In genomic region chr16:70422543-70422942, GRCh38 we compare ENCODE assay signal across 24 cellular contexts. TPM values are rescaled to one million over a fixed set of nuclear protein-coding genes. Genes with fewer than 3 reads are reported as not detected.
DNase-seq lines count a peak whose midpoint lies in the region; ATAC-seq, FAIRE-seq and TF ChIP-seq lines count a peak whose summit lies in the region.
"Had no signal": no experiment of that assay in that cellular context is flagged by ENCODE, and none has a peak within 500 bp of the region (broad histone marks: within the 10 kb centered on the region; RNA-seq: fewer than 3 reads in every experiment).

No MANE protein-coding gene starts in this region.

- H3K27me3 Mint-ChIP-seq in activated CD4-positive, alpha-beta T cell treated with anti-CD3 and anti-CD28 coated beads, Interleukin-2, amount 10 ng/mL, durations not matched to agents 24 days and 14 days: no peaks in the 10 kb centered on the region
- no peaks in the 10 kb centered on the region for H3K27me3 Mint-ChIP-seq in astrocyte (ENCODE audit: low read depth, unreplicated experiment)
- H3K27me3 Mint-ChIP-seq in naive thymus-derived CD4-positive, alpha-beta T cell: no peaks in the 10 kb centered on the region
- H3K27me3 Mint-ChIP-seq: activated CD8-positive, alpha-beta memory T cell treated with anti-CD3 and anti-CD28 coated beads, Interleukin-2, amount 10 ng/mL, durations not matched to agents 7 days and 5 days; B cell had no signal

- peaks cover 5% of the 10 kb centered on the region for H3K36me3 ChIP-seq in astrocyte (ENCODE audit: insufficient read depth, low read length)
- peaks cover 0 to 5% (median 0%) of the 10 kb centered on the region in 3 experiments for H3K36me3 ChIP-seq in naive thymus-derived CD4-positive, alpha-beta T cell (ENCODE audit: control insufficient read depth in 2 of 3, insufficient read depth in 3 of 3, low read length in 3 of 3)
- no peaks in the 10 kb centered on the region for H3K36me3 ChIP-seq in upper lobe of left lung
- H3K36me3 ChIP-seq: ovary, right lobe of liver had no signal

- peaks cover 89% of the 10 kb centered on the region for H3K79me2 ChIP-seq in astrocyte (ENCODE audit: insufficient read depth, low read length)

- no peak for ATAC-seq in naive thymus-derived CD4-positive, alpha-beta T cell
- ATAC-seq in upper lobe of left lung (ENCODE audit: low FRiP score in 2 of 2): no peak
- ATAC-seq: activated CD8-positive, alpha-beta memory T cell treated with anti-CD3 and anti-CD28 coated beads, Interleukin-2, amount 10 ng/mL, durations not matched to agents 7 days and 5 days; GM12878; stimulated activated naive CD8-positive, alpha-beta T cell treated with anti-CD3 and anti-CD28 coated beads, Interleukin-15, Interleukin-2, amounts not matched to agents 100 U/mL and 50 U/mL, for 24 hours had no signal

- H3K27me3 ChIP-seq in astrocyte (ENCODE audit: insufficient read depth, low read length) (no peaks in the 10 kb centered on the region), upper lobe of left lung (no peaks in the 10 kb centered on the region)
- no peaks in the 10 kb centered on the region for H3K27me3 ChIP-seq in naive thymus-derived CD4-positive, alpha-beta T cell (ENCODE audit: control insufficient read depth in 2 of 2, insufficient read depth in 2 of 2, low read length in 2 of 2)
- H3K27me3 ChIP-seq: esophagus muscularis mucosa, ovary, right lobe of liver, tibial artery had no signal

- no peak for TF ChIP-seq EP300 in upper lobe of left lung (IDR thresholded peaks at IDR 0.05)

- no peak overlapping the region for H2AFZ ChIP-seq in astrocyte (ENCODE audit: low read depth, low read length)

- H3K9me3 ChIP-seq in astrocyte (ENCODE audit: insufficient read depth, low read depth, low read length): no peaks in the 10 kb centered on the region
- H3K9me3 ChIP-seq in naive thymus-derived CD4-positive, alpha-beta T cell (ENCODE audit: control insufficient read depth in 2 of 3, low read length in 3 of 3): no peaks in the 10 kb centered on the region
- H3K9me3 ChIP-seq in upper lobe of left lung: no peaks in the 10 kb centered on the region
- H3K9me3 ChIP-seq: esophagus muscularis mucosa, ovary, right lobe of liver, tibial artery had no signal

- no peak for FAIRE-seq in astrocyte (lab: Jason Lieb, UNC)
- FAIRE-seq: GM12878 had no signal

- H3K9ac ChIP-seq in astrocyte (ENCODE audit: low read length): no peak overlapping the region

- no peak overlapping the region for H3K4me2 ChIP-seq in astrocyte (ENCODE audit: low read length)

- H3K4me1 ChIP-seq in astrocyte (ENCODE audit: insufficient read depth, low read length) (peaks cover 1% of the 10 kb centered on the region), upper lobe of left lung (peaks cover 37 to 50% (median 44%) of the 10 kb centered on the region in 4 donors)
- H3K4me1 ChIP-seq in naive thymus-derived CD4-positive, alpha-beta T cell (ENCODE audit: control insufficient read depth in 2 of 2, insufficient read depth in 2 of 2, low read length in 2 of 2): peaks cover 11 to 30% of the 10 kb centered on the region in 2 donors

- no peak overlapping the region for H3K4me3 Mint-ChIP-seq in activated CD4-positive, alpha-beta T cell treated with anti-CD3 and anti-CD28 coated beads, Interleukin-2, amount 10 ng/mL, durations not matched to agents 24 days and 14 days
- no peak overlapping the region for H3K4me3 Mint-ChIP-seq in astrocyte (ENCODE audit: unreplicated experiment)
- H3K4me3 Mint-ChIP-seq in naive thymus-derived CD4-positive, alpha-beta T cell: peak overlapping the region in 1 of 10 donors; percentile 38
- H3K4me3 Mint-ChIP-seq: activated CD8-positive, alpha-beta memory T cell treated with anti-CD3 and anti-CD28 coated beads, Interleukin-2, amount 10 ng/mL, durations not matched to agents 7 days and 5 days; B cell had no signal

- H3K4me1 Mint-ChIP-seq in activated CD4-positive, alpha-beta T cell treated with anti-CD3 and anti-CD28 coated beads, Interleukin-2, amount 10 ng/mL, durations not matched to agents 24 days and 14 days: peaks cover 43% of the 10 kb centered on the region
- peaks cover 41% of the 10 kb centered on the region for H3K4me1 Mint-ChIP-seq in astrocyte (ENCODE audit: low read depth, unreplicated experiment)
- H3K4me1 Mint-ChIP-seq in naive thymus-derived CD4-positive, alpha-beta T cell: peaks cover 35 to 67% (median 58%) of the 10 kb centered on the region in 7 donors

- no peak for DNase-seq in activated CD4-positive, alpha-beta T cell treated with anti-CD3 and anti-CD28 coated beads, Interleukin-2, amount 10 ng/mL, durations not matched to agents 24 days and 14 days
- DNase-seq in activated CD4-positive, alpha-beta T cell treated with anti-CD3 and anti-CD28 coated beads, Interleukin-2, amount 50 U/mL, for 48 hours: no peak
- DNase-seq in astrocyte (ENCODE audit: low read depth) (no peak), upper lobe of left lung (no peak), NCI-H187 treated with DMSO at 0.1 percent for 48 hours (lab: John Stamatoyannopoulos, UW) (no peak), SW 1271 (lab: John Stamatoyannopoulos, UW) (no peak), DMS 273 treated with DMSO at 0.1 percent for 48 hours (lab: John Stamatoyannopoulos, UW) (no peak)
- DNase-seq in naive thymus-derived CD4-positive, alpha-beta T cell: no peak
- DNase-seq: activated CD4-positive, alpha-beta T cell treated with anti-CD3 and anti-CD28 coated beads for 1 hour; activated CD8-positive, alpha-beta memory T cell treated with anti-CD3 and anti-CD28 coated beads, Interleukin-2, amount 10 ng/mL, durations not matched to agents 7 days and 5 days; amygdala; central memory CD4-positive, alpha-beta T cell; effector CD4-positive, alpha-beta T cell; GDM1; midbrain; NCI-H1436; ovary; right lobe of liver; stimulated activated naive CD8-positive, alpha-beta T cell treated with anti-CD3 and anti-CD28 coated beads, Interleukin-15, Interleukin-2, amounts not matched to agents 100 U/mL and 50 U/mL, for 24 hours; tibial artery had no signal

- 89 to 100% methylated on average over 3 to 4 of the region's 4 CpGs for WGBS in upper lobe of left lung, 2 donors

- intact Hi-C loops in activated CD4-positive, alpha-beta T cell treated with anti-CD3 and anti-CD28 coated beads, Interleukin-2, amount 10 ng/mL, durations not matched to agents 24 days and 14 days (cut with micrococcal nuclease): no loop called here
- intact Hi-C loops in naive thymus-derived CD4-positive, alpha-beta T cell (cut with micrococcal nuclease): no loop called here

- H4K20me1 ChIP-seq in astrocyte (ENCODE audit: insufficient read depth, low read length): peaks cover 82% of the 10 kb centered on the region

- peak overlapping the region; percentile 22 for H3K27ac Mint-ChIP-seq in activated CD4-positive, alpha-beta T cell treated with anti-CD3 and anti-CD28 coated beads, Interleukin-2, amount 10 ng/mL, durations not matched to agents 24 days and 14 days
- peak overlapping the region; percentile 20 for H3K27ac Mint-ChIP-seq in astrocyte (ENCODE audit: unreplicated experiment)
- peak overlapping the region in 7 of 9 donors; percentile 36 to 77 (median 57) for H3K27ac Mint-ChIP-seq in naive thymus-derived CD4-positive, alpha-beta T cell
- H3K27ac Mint-ChIP-seq: activated CD8-positive, alpha-beta memory T cell treated with anti-CD3 and anti-CD28 coated beads, Interleukin-2, amount 10 ng/mL, durations not matched to agents 7 days and 5 days had no signal

- no peak overlapping the region for H3K4me3 ChIP-seq in astrocyte (ENCODE audit: insufficient read depth, low read depth, low read length)
- no peak overlapping the region for H3K4me3 ChIP-seq in naive thymus-derived CD4-positive, alpha-beta T cell (ENCODE audit: low read length)
- H3K4me3 ChIP-seq in upper lobe of left lung: no peak overlapping the region
- H3K4me3 ChIP-seq: esophagus muscularis mucosa, GM12878, ovary, right lobe of liver, tibial artery had no signal

- CTCF ChIA-PET in naive thymus-derived CD4-positive, alpha-beta T cell (lab: Charles Lee): no interaction called here

- TF ChIP-seq POLR2A in upper lobe of left lung (IDR thresholded peaks at IDR 0.05): no peak

- peaks cover 12% of the 10 kb centered on the region for H3K36me3 Mint-ChIP-seq in activated CD4-positive, alpha-beta T cell treated with anti-CD3 and anti-CD28 coated beads, Interleukin-2, amount 10 ng/mL, durations not matched to agents 24 days and 14 days (ENCODE audit: low read depth)
- peaks cover 19% of the 10 kb centered on the region for H3K36me3 Mint-ChIP-seq in astrocyte (ENCODE audit: low read depth, unreplicated experiment)
- H3K36me3 Mint-ChIP-seq in naive thymus-derived CD4-positive, alpha-beta T cell: peaks cover 0 to 19% (median 0%) of the 10 kb centered on the region in 5 donors

- TF ChIP-seq CTCF in astrocyte (IDR thresholded peaks at IDR 0.05; ENCODE audit: insufficient read depth, low read depth, low read length) (no peak), upper lobe of left lung (IDR thresholded peaks at IDR 0.05) (no peak)

- H3K27ac ChIP-seq in astrocyte (ENCODE audit: low read depth, low read length) (no peak overlapping the region), upper lobe of left lung (peak overlapping the region in 3 of 4 donors; percentile 67 to 85 (median 79))
- no peak overlapping the region for H3K27ac ChIP-seq in naive thymus-derived CD4-positive, alpha-beta T cell (ENCODE audit: low read depth, low read length)
- H3K27ac ChIP-seq: 22Rv1, esophagus muscularis mucosa, ovary, tibial artery had no signal

- POLR2A ChIA-PET in naive thymus-derived CD4-positive, alpha-beta T cell (lab: Charles Lee): interaction anchor here (0.6 to 1.6 kb wide), 4 partner anchors 13 to 42 kb away, joined by 3 read pairs; no protein-coding TSS in a partner anchor

- no peaks in the 10 kb centered on the region for H3K9me3 Mint-ChIP-seq in activated CD4-positive, alpha-beta T cell treated with anti-CD3 and anti-CD28 coated beads, Interleukin-2, amount 10 ng/mL, durations not matched to agents 24 days and 14 days
- H3K9me3 Mint-ChIP-seq in astrocyte (ENCODE audit: unreplicated experiment): no peaks in the 10 kb centered on the region
- no peaks in the 10 kb centered on the region for H3K9me3 Mint-ChIP-seq in naive thymus-derived CD4-positive, alpha-beta T cell

RNA-seq across cellular contexts. Expression of gene ST3GAL2, which starts 16.4 kb away (rescaled TPM):
- total RNA-seq in activated CD4-positive, alpha-beta T cell treated with anti-CD3 and anti-CD28 coated beads, Interleukin-2, amount 10 ng/mL, durations not matched to agents 24 days and 14 days: 27.9 and 37.0 TPM in 2 replicates
- 108 and 130 TPM in 2 replicates for total RNA-seq in astrocyte
- total RNA-seq in naive thymus-derived CD4-positive, alpha-beta T cell: 10 to 100 TPM; 16.6 to 35.9 (median 30.4) TPM
- polyA plus RNA-seq in naive thymus-derived CD4-positive, alpha-beta T cell: 10 to 100 TPM; 11.3 to 22.5 TPM
- 10 to 100 TPM; 12.5 to 50.3 (median 26.1) TPM for total RNA-seq in upper lobe of left lung

RNA-seq across cellular contexts. Expression of gene FCSK, which starts 31.9 kb away (rescaled TPM):
- 19.6 and 24.4 TPM in 2 replicates for total RNA-seq in activated CD4-positive, alpha-beta T cell treated with anti-CD3 and anti-CD28 coated beads, Interleukin-2, amount 10 ng/mL, durations not matched to agents 24 days and 14 days
- total RNA-seq in astrocyte: 9.7 and 12.0 TPM in 2 replicates
- total RNA-seq in naive thymus-derived CD4-positive, alpha-beta T cell: 10 to 100 TPM; 23.7 to 45.2 (median 36.7) TPM
- 10 to 100 TPM in 1 of 2 donors, 1 to 10 TPM in 1; 7.5 to 10.3 TPM for polyA plus RNA-seq in naive thymus-derived CD4-positive, alpha-beta T cell
- 10 to 100 TPM; 16.0 to 51.3 (median 24.5) TPM for total RNA-seq in upper lobe of left lung

Comparison
In these comparisons a context has a peak if more than half of its experiments do, and no peak if none do; other contexts are left out.
1. H3K27ac ChIP-seq: peak in upper lobe of left lung (3 of 4); none in astrocyte (single experiment) and naive thymus-derived CD4-positive, alpha-beta T cell (single experiment).
2. Peak in every context shown above with its lines, with median percentiles within 50 percentile points of each other: H3K27ac Mint-ChIP-seq.